ENCODE assay signal across 18 cellular contexts in the genomic region with DNA sequence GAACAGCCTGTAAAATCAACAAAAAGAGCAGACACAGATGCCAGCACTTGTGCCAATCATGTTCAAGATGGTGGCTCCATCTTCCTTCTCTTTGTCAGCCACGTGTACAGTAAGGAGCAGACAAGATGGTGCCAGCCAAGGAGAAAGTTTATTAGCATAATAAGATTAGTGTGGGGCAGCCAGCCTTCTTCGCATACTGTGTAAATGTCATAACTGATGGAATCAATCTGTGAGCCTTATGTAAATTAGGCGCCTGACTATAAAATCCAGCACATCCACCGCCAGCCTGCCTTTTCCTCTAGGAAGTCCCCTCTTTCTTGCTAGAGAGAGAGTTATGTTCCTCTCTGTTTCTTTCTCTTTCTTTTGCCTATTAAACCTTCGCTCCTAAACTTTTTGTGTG.
DNase-seq lines count a peak whose midpoint lies in the region; TF ChIP-seq lines count a peak whose summit lies in the region.
"Had no signal": no experiment of that assay in that cellular context is flagged by ENCODE, and none has a peak within 500 bp of the region (broad histone marks: within the 10 kb centered on the region; RNA-seq: fewer than 3 reads in every experiment).

No MANE protein-coding gene starts in this region.

- no peak overlapping the region for H2BK15ac ChIP-seq in mesendoderm (replicated peaks; ENCODE audit: low read depth)

- no peak overlapping the region for H2BK120ac ChIP-seq in mesendoderm (ENCODE audit: low read depth, low read length)

- H3K36me3 ChIP-seq in A673 (ENCODE audit: insufficient read depth, low read length, poor library complexity, severe bottlenecking) (no peaks in the 10 kb centered on the region), mesendoderm (ENCODE audit: control insufficient read depth, insufficient read depth, low read length) (no peaks in the 10 kb centered on the region)
- H3K36me3 ChIP-seq: BE2C, BLaER1 had no signal

- intact Hi-C loops in A673 (cut with micrococcal nuclease; ENCODE audit: unreplicated experiment), result loop anchor here (5.0 kb wide), 1 partner anchor 70 kb away; no protein-coding TSS in a partner anchor

- no peak overlapping the region for H3K4me2 ChIP-seq in mesendoderm (ENCODE audit: low read length)
- H3K4me2 ChIP-seq: BLaER1 had no signal

- no peak overlapping the region for H3K23ac ChIP-seq in mesendoderm (ENCODE audit: low read length)

- no TSS peak for BruUV-seq in A673 (replicated peaks; lab: Mats Ljungman, UMichigan)

- no peak for TF ChIP-seq CTCF in A673 (conservative IDR thresholded peaks at IDR 0.05; ENCODE audit: low read depth, low read length)

- DNase-seq in A673 (ENCODE audit: low spot score), result peak; percentile 94
- DNase-seq in NCI-H524 (lab: John Stamatoyannopoulos, UW), result peak; percentile 50 to 74
- DNase-seq in SK-N-DZ (ENCODE audit: low spot score), result peak; percentile 7
- DNase-seq in mesendoderm, result no peak
- no peak for DNase-seq in AG20443 (ENCODE audit: low spot score)
- DNase-seq in caudate nucleus (lab: John Stamatoyannopoulos, UW), result no peak
- DNase-seq in activated effector memory CD4-positive, alpha-beta T cell treated with anti-CD3 and anti-CD28 coated beads, Interleukin-2, amount 50 U/mL, for 16 hours, result no peak
- DNase-seq: 8988T; BE2C; C1 segment of cervical spinal cord; Calu3; CD4-positive, alpha-beta memory T cell; CD4-positive, CD25-positive, alpha-beta regulatory T cell; CD8-positive, alpha-beta memory T cell; COR-L47; DMS79 treated with DMSO at 0.1 percent for 48 hours; GF-D8 had no signal

- H3K4me1 ChIP-seq in A673 (ENCODE audit: insufficient read depth, low read length, poor library complexity, severe bottlenecking), result peaks cover 17% of the 10 kb centered on the region
- H3K4me1 ChIP-seq in mesendoderm (ENCODE audit: control insufficient read depth, low read depth, low read length), result peaks cover 9% of the 10 kb centered on the region
- H3K4me1 ChIP-seq: BE2C, BLaER1 had no signal

- peak overlapping the region; percentile 7 for H3K4me3 ChIP-seq in A673 (ENCODE audit: low read depth, low read length, poor library complexity, severe bottlenecking)
- H3K4me3 ChIP-seq in mesendoderm (ENCODE audit: low read length), result no peak overlapping the region
- H3K4me3 ChIP-seq: BLaER1 had no signal

- peaks cover 7% of the 10 kb centered on the region for H3K9me3 ChIP-seq in A673 (ENCODE audit: low read depth, low read length, poor library complexity, severe bottlenecking)
- H3K9me3 ChIP-seq: BE2C, BLaER1 had no signal

- no peaks in the 10 kb centered on the region for H3K79me2 ChIP-seq in mesendoderm (ENCODE audit: control insufficient read depth, insufficient read depth, low read length)

- CTCF ChIA-PET in A673 (lab: Charles Lee), result interaction anchor here (1.3 kb wide), 1 partner anchor 12 kb away, joined by 3 read pairs; no protein-coding TSS in a partner anchor

- H2AK5ac ChIP-seq in mesendoderm (ENCODE audit: low read length), result no peak overlapping the region

- H3K18ac ChIP-seq in mesendoderm (ENCODE audit: low read length), result peak overlapping the region; percentile 84

- H3K4ac ChIP-seq in mesendoderm (ENCODE audit: low read depth, low read length), result peak overlapping the region; percentile 16

- H3K27me3 ChIP-seq in A673 (replicated peaks; ENCODE audit: insufficient read depth, low read depth, low read length, poor library complexity) (no peaks in the 10 kb centered on the region), mesendoderm (ENCODE audit: insufficient read depth, low read length, poor library complexity) (no peaks in the 10 kb centered on the region)
- H3K27me3 ChIP-seq: BLaER1 had no signal

- H3K56ac ChIP-seq in mesendoderm (ENCODE audit: low read length), result no peak overlapping the region

- no peak overlapping the region for H3K9ac ChIP-seq in mesendoderm (ENCODE audit: low read length)
- H3K9ac ChIP-seq: BLaER1 had no signal

- no peak overlapping the region for H4K8ac ChIP-seq in mesendoderm (ENCODE audit: low read depth, low read length)

- no peak overlapping the region for H2BK5ac ChIP-seq in mesendoderm (ENCODE audit: low read length)

- H3K27ac ChIP-seq in A673 (ENCODE audit: low read depth, low read length, poor library complexity, severe bottlenecking) (peak overlapping the region; percentile 83), mesendoderm (ENCODE audit: low read depth, low read length) (no peak overlapping the region), caudate nucleus (ENCODE audit: low read depth, low read length) (no peak overlapping the region)
- H3K27ac ChIP-seq: BLaER1 had no signal

- WGBS in mesendoderm (ENCODE audit: extremely low coverage, insufficient coverage, low lambda C conversion rate), result no CpG with 5 or more reads among the region's 5 CpGs

- POLR2A ChIA-PET in A673 (lab: Charles Lee; ENCODE audit: low non-redundant PET), result no interaction called here

- no peaks in the 10 kb centered on the region for H3K79me1 ChIP-seq in mesendoderm (ENCODE audit: low read length)

- no peak overlapping the region for H4K5ac ChIP-seq in mesendoderm (ENCODE audit: low read length)

Comparison
In these comparisons a context has a peak if more than half of its experiments do, and no peak if none do; other contexts are left out.
1. DNase-seq: peak in A673 (single experiment), NCI-H524 (2 of 2) and SK-N-DZ (single experiment); none in mesendoderm (single experiment), AG20443 (single experiment), caudate nucleus (0 of 61) and activated effector memory CD4-positive, alpha-beta T cell treated with anti-CD3 and anti-CD28 coated beads, Interleukin-2, amount 50 U/mL, for 16 hours (single experiment).